In the genomic region with DNA sequence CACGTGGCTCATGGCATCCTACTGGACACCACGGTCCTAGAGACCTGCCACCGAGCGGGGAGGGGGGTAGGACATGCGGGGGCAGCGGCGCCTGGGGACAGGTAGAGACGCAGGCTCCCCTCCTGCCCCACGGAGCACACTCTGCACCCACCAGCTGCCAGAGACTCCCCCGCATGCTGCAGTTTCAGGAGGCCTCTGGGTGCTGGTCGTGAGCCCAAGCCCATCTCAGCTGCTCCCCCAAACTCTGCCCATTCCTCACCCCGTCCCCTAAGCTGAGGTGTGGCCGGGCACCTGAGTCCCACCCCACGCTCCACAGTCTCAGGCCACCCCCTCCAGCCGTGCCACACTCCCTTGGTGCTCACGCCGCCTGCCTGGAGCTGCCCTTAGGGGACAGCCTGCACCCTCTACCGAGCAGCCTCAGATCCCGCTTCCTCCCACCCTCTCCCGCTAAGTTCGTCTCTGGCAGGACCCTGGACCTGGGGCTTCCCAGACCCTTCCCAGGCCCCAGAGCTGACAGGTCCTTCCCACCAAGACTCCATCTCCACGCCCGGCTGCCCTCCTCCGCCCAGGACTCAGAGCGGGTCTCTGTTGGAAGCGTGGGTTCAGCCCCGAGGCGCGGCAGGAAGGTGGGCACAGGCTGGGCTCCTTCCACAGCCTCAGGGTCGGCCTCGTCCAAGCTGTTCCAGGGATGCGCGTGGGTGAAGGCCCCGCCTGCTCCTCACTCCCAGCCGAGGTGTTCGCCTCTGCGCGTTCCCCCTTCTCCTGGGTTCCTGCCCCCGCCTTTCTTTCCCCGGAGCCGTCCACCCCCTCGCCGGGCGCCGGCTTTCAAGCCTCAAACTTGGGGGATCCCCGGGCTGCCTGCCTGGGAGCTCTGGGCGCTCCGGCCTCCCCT, we compare ENCODE assay signal across 6 cellular contexts. TPM values are rescaled to one million over a fixed set of nuclear protein-coding genes. Genes with fewer than 3 reads are reported as not detected.
A peak's percentile ranks its signal among the peaks of the same experiment; 100 is the strongest.
DNase-seq lines count a peak whose midpoint lies in the region; ATAC-seq and TF ChIP-seq lines count a peak whose summit lies in the region.

No MANE protein-coding gene starts in this region.

- H3K27ac Mint-ChIP-seq in naive thymus-derived CD8-positive, alpha-beta T cell = no peak overlapping the region

- peaks cover 3 to 8% (median 6%) of the 10 kb centered on the region in 3 donors for H3K36me3 Mint-ChIP-seq in naive thymus-derived CD8-positive, alpha-beta T cell

- H3K9me3 Mint-ChIP-seq in naive thymus-derived CD8-positive, alpha-beta T cell = peaks cover 0 to 19% (median 5%) of the 10 kb centered on the region in 9 donors

- POLR2A ChIA-PET in naive thymus-derived CD8-positive, alpha-beta T cell (lab: Charles Lee) = interaction anchor here (2.9 kb wide), 1 partner anchor 19 kb away, joined by 20 read pairs; a partner anchor contains a TSS

- in situ Hi-C loops in astrocyte of the cerebellum (cut with HindIII; ENCODE audit: low sequenced_read_pairs) = no loop called here

- H3K4me3 Mint-ChIP-seq in naive thymus-derived CD8-positive, alpha-beta T cell = peak overlapping the region; percentile 39 to 84 (median 60)

- no peak for ATAC-seq in naive thymus-derived CD8-positive, alpha-beta T cell

- no peak for TF ChIP-seq CTCF in GM12865 (IDR thresholded peaks at IDR 0.05; ENCODE audit: insufficient read depth, low read depth, low read length, missing control alignments)
- TF ChIP-seq CTCF in astrocyte of the cerebellum (IDR thresholded peaks at IDR 0.05; ENCODE audit: low read depth, low read length, missing control alignments) = no peak

- H3K27me3 Mint-ChIP-seq in naive thymus-derived CD8-positive, alpha-beta T cell = peaks cover 0 to 10% (median 0%) of the 10 kb centered on the region in 5 donors

- peaks cover 2 to 15% (median 10%) of the 10 kb centered on the region in 4 donors for H3K4me1 Mint-ChIP-seq in naive thymus-derived CD8-positive, alpha-beta T cell

- H3K4me3 ChIP-seq in GM12865 (ENCODE audit: low read depth, low read length) = peak overlapping the region; percentile 52
- peak overlapping the region; percentile 57 for H3K4me3 ChIP-seq in astrocyte of the cerebellum (ENCODE audit: low read depth, low read length)

- DNase-seq in GM12865 (ENCODE audit: low read depth) (no peak), astrocyte of the cerebellum (ENCODE audit: low read depth) (no peak), NOMO-1 treated with DMSO at 0.1 percent for 48 hours (lab: John Stamatoyannopoulos, UW; ENCODE audit: unreplicated experiment) (no peak), NCI-H1694 treated with DMSO at 0.1 percent for 48 hours (lab: John Stamatoyannopoulos, UW) (no peak), mucosa of gallbladder (ENCODE audit: low spot score) (no peak)
- peak in 3 of 10 donors; percentile 11 to 25 (median 21) for DNase-seq in naive thymus-derived CD8-positive, alpha-beta T cell

RNA-seq across cellular contexts. Expression of a gene that starts 1.3 kb away (rescaled TPM):
- total RNA-seq in naive thymus-derived CD8-positive, alpha-beta T cell = 1 to 10 TPM; 5.0 to 6.1 TPM
- polyA plus RNA-seq in naive thymus-derived CD8-positive, alpha-beta T cell = 1 to 10 TPM; 1.4 to 2.7 (median 1.7) TPM
- total RNA-seq in mucosa of gallbladder = 27.6 TPM

RNA-seq across cellular contexts. Expression of a gene that starts 19.3 kb away (rescaled TPM):
- total RNA-seq in naive thymus-derived CD8-positive, alpha-beta T cell = 10 to 100 TPM; 42.8 to 43.6 TPM
- polyA plus RNA-seq in naive thymus-derived CD8-positive, alpha-beta T cell = 10 to 100 TPM; 28.6 to 46.2 (median 33.9) TPM
- total RNA-seq in mucosa of gallbladder = 38.5 TPM

RNA-seq across cellular contexts. Expression of a gene that starts 38.3 kb away (rescaled TPM):
- total RNA-seq in naive thymus-derived CD8-positive, alpha-beta T cell = 10 to 100 TPM; 10.3 to 12.7 TPM
- under 1 TPM; 0.40 to 0.88 (median 0.43) TPM for polyA plus RNA-seq in naive thymus-derived CD8-positive, alpha-beta T cell
- 46.8 TPM for total RNA-seq in mucosa of gallbladder

RNA-seq across cellular contexts. Expression of a gene that starts 48.9 kb away (rescaled TPM):
- 10 to 100 TPM; 68.6 to 75.0 TPM for total RNA-seq in naive thymus-derived CD8-positive, alpha-beta T cell
- polyA plus RNA-seq in naive thymus-derived CD8-positive, alpha-beta T cell = 10 to 100 TPM; 22.5 to 32.6 (median 27.9) TPM
- 86.6 TPM for total RNA-seq in mucosa of gallbladder

RNA-seq across cellular contexts. Expression of a gene that starts 54.7 kb away (rescaled TPM):
- 100 to 1,000 TPM; 155 to 170 TPM for total RNA-seq in naive thymus-derived CD8-positive, alpha-beta T cell
- polyA plus RNA-seq in naive thymus-derived CD8-positive, alpha-beta T cell = 10 to 100 TPM; 41.2 to 91.9 (median 53.9) TPM
- total RNA-seq in mucosa of gallbladder = 96.5 TPM
